ENCODE assay signal across 19 cellular contexts in genomic region chr3:2446146-2446545, GRCh38.
"Had no signal": no experiment of that assay in that cellular context is flagged by ENCODE, and none has a peak within 500 bp of the region (broad histone marks: within the 10 kb centered on the region; RNA-seq: fewer than 3 reads in every experiment).

No MANE protein-coding gene starts in this region.

- H3K27me3 ChIP-seq: colonic mucosa, foreskin keratinocyte, right atrium auricular region, sigmoid colon, stomach, transverse colon had no signal

- H3K36me3 ChIP-seq: colonic mucosa, right atrium auricular region, sigmoid colon, stomach, thoracic aorta, transverse colon had no signal

- H3K9me3 ChIP-seq: colonic mucosa, right atrium auricular region, sigmoid colon, stomach, thoracic aorta, transverse colon had no signal

- ATAC-seq: foreskin keratinocyte had no signal

- H3K4me3 ChIP-seq: colonic mucosa, right atrium auricular region, sigmoid colon, skin epidermis, stomach, thoracic aorta, transverse colon had no signal

- H3K4me3 Mint-ChIP-seq: endodermal cell, naive B cell, nephron had no signal

- H3K4me1 ChIP-seq: colonic mucosa, foreskin keratinocyte, sigmoid colon, stomach, transverse colon had no signal

- H3K27ac ChIP-seq: colonic mucosa, foreskin keratinocyte, right atrium auricular region, sigmoid colon, skin epidermis, stomach, thoracic aorta, transverse colon had no signal

- H3K36me3 Mint-ChIP-seq: naive B cell had no signal

- DNase-seq: colonic mucosa; dermis blood vessel endothelial cell; endodermal cell; erythroblast; foreskin keratinocyte; head of caudate nucleus; hippocampal formation; mesendoderm; naive B cell; sigmoid colon; stimulated activated CD4-positive, alpha-beta T cell treated with anti-CD3 and anti-CD28 coated beads, Interleukin-12 subunit alpha, Interleukin-12 subunit beta, amount 100 ng/mL, for 4 hours; stimulated activated naive CD4-positive, alpha-beta T cell; stomach; substantia nigra; transverse colon had no signal

- H3K27me3 Mint-ChIP-seq: naive B cell had no signal

- H3K4me1 Mint-ChIP-seq: naive B cell, nephron had no signal

- H3K9me3 Mint-ChIP-seq: endodermal cell, nephron had no signal
